In genomic region chr2:42777883-42778805, GRCh38 we compare ENCODE assay signal across 23 cellular contexts. TPM values are rescaled to one million over a fixed set of nuclear protein-coding genes. Genes with fewer than 3 reads are reported as not detected.
DNase-seq lines count a peak whose midpoint lies in the region; ATAC-seq and TF ChIP-seq lines count a peak whose summit lies in the region.
"Had no signal": no experiment of that assay in that cellular context is flagged by ENCODE, and none has a peak within 500 bp of the region (broad histone marks: within the 10 kb centered on the region; RNA-seq: fewer than 3 reads in every experiment).

No MANE protein-coding gene starts in this region.

- H3K9me3 ChIP-seq in IMR-90 (ENCODE audit: control insufficient read depth, insufficient read depth, low read length) (no peaks in the 10 kb centered on the region; the same call in none of the 2 replicates), endodermal cell (ENCODE audit: control insufficient read depth, low read length) (peaks cover 81% of the 10 kb centered on the region), neuronal stem cell (replicated peaks in 1 of 2; ENCODE audit: control insufficient read depth in 2 of 2, insufficient read depth in 1 of 2, low read depth in 1 of 2, low read length in 2 of 2) (peaks cover 2 to 12% of the 10 kb centered on the region in 2 donors), thyroid gland (no peaks in the 10 kb centered on the region)
- H3K9me3 ChIP-seq: prostate gland had no signal

- H4K8ac ChIP-seq in IMR-90 (ENCODE audit: low read depth in 2 of 2, low read length in 2 of 2): no peak overlapping the region
- H4K8ac ChIP-seq in neuronal stem cell (ENCODE audit: low read depth, low read length): no peak overlapping the region

- CTCF ChIA-PET in IMR-90 (lab: Yijun Ruan, JAX): no interaction called here

- TF ChIP-seq RAD21 in IMR-90 (IDR thresholded peaks at IDR 0.05; ENCODE audit: low read length): no peak

- H2BK20ac ChIP-seq in IMR-90 (ENCODE audit: low read depth, low read length): no peak overlapping the region

- BruUV-seq in IMR-90 (replicated peaks; lab: Mats Ljungman, UMichigan): no TSS peak

- no peak overlapping the region for H2AFZ ChIP-seq in IMR-90 (replicated peaks; ENCODE audit: low read length, poor library complexity)
- no peak overlapping the region for H2AFZ ChIP-seq in neuronal stem cell (ENCODE audit: low read length)

- no peak overlapping the region for H2BK120ac ChIP-seq in IMR-90 (ENCODE audit: low read depth, low read length)
- no peak overlapping the region for H2BK120ac ChIP-seq in neuronal stem cell (ENCODE audit: low read depth, low read length)

- no peaks in the 10 kb centered on the region for H3K9me1 ChIP-seq in IMR-90 (ENCODE audit: insufficient read depth, low read length)

- no peak for TF ChIP-seq POLR2A in IMR-90 (IDR thresholded peaks at IDR 0.05; ENCODE audit: low read depth, low read length)
- no peak for TF ChIP-seq POLR2A in thyroid gland (IDR thresholded peaks at IDR 0.05)

- no peak overlapping the region for H2AK9ac ChIP-seq in IMR-90 (replicated peaks; ENCODE audit: low read depth, low read length, poor library complexity)

- TF ChIP-seq CTCF in AG10803 (conservative IDR thresholded peaks at IDR 0.05; ENCODE audit: low read length) (no peak), IMR-90 (conservative IDR thresholded peaks at IDR 0.05; ENCODE audit: low read depth, low read length) (no peak), endodermal cell (conservative IDR thresholded peaks at IDR 0.05) (no peak), thyroid gland (IDR thresholded peaks at IDR 0.05) (no peak), GM10266 (IDR thresholded peaks at IDR 0.05; ENCODE audit: control insufficient read depth, insufficient read depth, low read depth, missing control alignments) (no peak)

- dilution Hi-C loops in IMR-90 (cut with HindIII; ENCODE audit: low sequenced_read_pairs, unreplicated experiment): no loop called here

- WGBS in IMR-90 (ENCODE audit: extremely low coverage in 2 of 2, insufficient read length in 1 of 2), 2 experiments: 68% methylated on average over 2 of the region's 3 CpGs; no CpG with 5 or more reads in 1 of the 2 experiments
- 93 to 95% methylated on average over 2 to 3 of the region's 3 CpGs for WGBS in endodermal cell (ENCODE audit: insufficient coverage in 1 of 2, insufficient read length in 1 of 2), 2 experiments
- no CpG with 5 or more reads among the region's 3 CpGs for WGBS in neuronal stem cell (ENCODE audit: extremely low coverage in 2 of 2, insufficient read length in 2 of 2, insufficient replicate concordance in 1 of 2), 2 donors
- 89 to 99% methylated on average over 3 of the region's 3 CpGs for WGBS in thyroid gland, 2 donors

- H2AK5ac ChIP-seq in IMR-90 (ENCODE audit: low read depth, low read length): no peak overlapping the region
- no peak overlapping the region for H2AK5ac ChIP-seq in neuronal stem cell (ENCODE audit: low read depth, low read length)

- H3K79me1 ChIP-seq in IMR-90 (ENCODE audit: low read depth in 1 of 2, low read length in 2 of 2): no peaks in the 10 kb centered on the region
- no peaks in the 10 kb centered on the region for H3K79me1 ChIP-seq in neuronal stem cell (ENCODE audit: low read depth, low read length)

- no peaks in the 10 kb centered on the region for H3K27me3 Mint-ChIP-seq in endodermal cell (ENCODE audit: insufficient read depth)
- H3K27me3 Mint-ChIP-seq: activated B cell treated with CpG ODN at 0.5 μM for 24 hours; activated CD4-positive, alpha-beta memory T cell treated with anti-CD3 and anti-CD28 coated beads for 36 hours had no signal

- H3K23ac ChIP-seq in IMR-90 (ENCODE audit: low read depth, low read length): no peak overlapping the region
- H3K23ac ChIP-seq in neuronal stem cell (ENCODE audit: low read depth, low read length, poor library complexity): no peak overlapping the region

- H3K36me3 ChIP-seq in IMR-90 (ENCODE audit: control insufficient read depth, insufficient read depth, low read length) (no peaks in the 10 kb centered on the region), endodermal cell (ENCODE audit: control insufficient read depth, insufficient read depth, low read length) (no peaks in the 10 kb centered on the region), neuronal stem cell (replicated peaks in 1 of 2; ENCODE audit: control insufficient read depth in 2 of 2, insufficient read depth in 2 of 2, low read length in 2 of 2) (no peaks in the 10 kb centered on the region), thyroid gland (no peaks in the 10 kb centered on the region)
- H3K36me3 ChIP-seq: prostate gland had no signal

- H3K4me3 ChIP-seq in AG10803 (ENCODE audit: low read length): no peak overlapping the region
- no peak overlapping the region for H3K4me3 ChIP-seq in IMR-90 (ENCODE audit: insufficient read depth, low read depth, low read length)
- peak overlapping the region; percentile 45 for H3K4me3 ChIP-seq in endodermal cell (ENCODE audit: low read length)
- H3K4me3 ChIP-seq in neuronal stem cell (ENCODE audit: low read length in 2 of 2): no peak overlapping the region
- no peak overlapping the region for H3K4me3 ChIP-seq in thyroid gland (replicated peaks in 1 of 3)
- H3K4me3 ChIP-seq: prostate gland, spleen had no signal

- H3K14ac ChIP-seq in IMR-90 (replicated peaks; ENCODE audit: low read depth, low read length) (no peak overlapping the region), neuronal stem cell (ENCODE audit: low read length) (no peak overlapping the region)

- H3K9me3 Mint-ChIP-seq in endodermal cell: peaks cover 84% of the 10 kb centered on the region

- H2BK5ac ChIP-seq in IMR-90 (ENCODE audit: low read depth, low read length, poor library complexity, severe bottlenecking): no peak overlapping the region
- H2BK5ac ChIP-seq in neuronal stem cell (ENCODE audit: low read length): no peak overlapping the region

- POLR2A ChIA-PET in IMR-90 (lab: Charles Lee; ENCODE audit: unreplicated experiment): no interaction called here

- H3K9ac ChIP-seq in IMR-90 (ENCODE audit: low read depth, low read length): no peak overlapping the region
- H3K9ac ChIP-seq in endodermal cell (ENCODE audit: extremely low read depth, low read length, poor library complexity, severe bottlenecking): no peak overlapping the region
- no peak overlapping the region for H3K9ac ChIP-seq in neuronal stem cell (ENCODE audit: low read depth, low read length, poor library complexity)

- no peak overlapping the region for H3K56ac ChIP-seq in IMR-90 (ENCODE audit: extremely low read depth, insufficient read depth, low read length)

- no peak overlapping the region for H2BK12ac ChIP-seq in neuronal stem cell (ENCODE audit: low read length)

- H3K27ac ChIP-seq in IMR-90 (ENCODE audit: insufficient read depth, low read length) (no peak overlapping the region), endodermal cell (ENCODE audit: low read depth, low read length) (no peak overlapping the region), neuronal stem cell (replicated peaks; ENCODE audit: low read length) (no peak overlapping the region), thyroid gland (no peak overlapping the region)
- H3K27ac ChIP-seq: foreskin keratinocyte, prostate gland, spleen had no signal

- peak; percentile 68 for ATAC-seq in IMR-90 (ENCODE audit: low read depth)
- ATAC-seq: foreskin keratinocyte, left cardiac atrium, T-helper 17 cell had no signal

- intact Hi-C loops in IMR-90 (cut with micrococcal nuclease): no loop called here
- intact Hi-C loops in thyroid gland (cut with DNase I): no loop called here

- in situ Hi-C loops in IMR-90 (cut with MboI; ENCODE audit: low sequenced_read_pairs): no loop called here

- H3K36me3 Mint-ChIP-seq in endodermal cell (ENCODE audit: low read depth): peaks cover 52% of the 10 kb centered on the region
- H3K36me3 Mint-ChIP-seq: activated CD4-positive, alpha-beta memory T cell treated with anti-CD3 and anti-CD28 coated beads for 36 hours had no signal

- no peak overlapping the region for H3K4me2 ChIP-seq in IMR-90 (ENCODE audit: low read depth, low read length)
- H3K4me2 ChIP-seq in neuronal stem cell (ENCODE audit: insufficient read depth, low read length, poor library complexity, severe bottlenecking): no peak overlapping the region

- no peak overlapping the region for H4K5ac ChIP-seq in IMR-90 (ENCODE audit: low read depth, low read length)

- H3K18ac ChIP-seq in IMR-90 (ENCODE audit: low read depth, low read length) (no peak overlapping the region), neuronal stem cell (ENCODE audit: low read length) (no peak overlapping the region)

- H4K20me1 ChIP-seq in IMR-90 (ENCODE audit: insufficient read depth, low read length): no peaks in the 10 kb centered on the region

- H3K4ac ChIP-seq in IMR-90 (ENCODE audit: low read depth, low read length) (no peak overlapping the region), neuronal stem cell (ENCODE audit: low read length) (no peak overlapping the region)

- H3K4me1 Mint-ChIP-seq in endodermal cell: peaks cover 6% of the 10 kb centered on the region

- no peak overlapping the region for H3K27ac Mint-ChIP-seq in endodermal cell
- H3K27ac Mint-ChIP-seq: activated B cell treated with CpG ODN at 0.5 μM for 24 hours; activated CD4-positive, alpha-beta memory T cell treated with anti-CD3 and anti-CD28 coated beads for 36 hours; activated naive CD4-positive, alpha-beta T cell treated with anti-CD3 and anti-CD28 coated beads for 36 hours; T-helper 17 cell had no signal

- H3K4me1 ChIP-seq in IMR-90 (ENCODE audit: control insufficient read depth, insufficient read depth, low read length): 0 out of 2 replicates have a peak, but pooled peaks cover 2% of the 10 kb centered on the region
- H3K4me1 ChIP-seq in endodermal cell (ENCODE audit: control insufficient read depth, insufficient read depth, low read length): no peaks in the 10 kb centered on the region
- H3K4me1 ChIP-seq in neuronal stem cell (ENCODE audit: control insufficient read depth in 2 of 2, insufficient read depth in 1 of 2, low read depth in 1 of 2, low read length in 2 of 2): no peaks in the 10 kb centered on the region
- H3K4me1 ChIP-seq in thyroid gland: peaks cover 0 to 3% of the 10 kb centered on the region in 2 donors
- H3K4me1 ChIP-seq: foreskin keratinocyte, prostate gland had no signal

- H2BK15ac ChIP-seq in IMR-90 (ENCODE audit: low read depth, low read length): no peak overlapping the region
- H2BK15ac ChIP-seq in neuronal stem cell (ENCODE audit: low read length): no peak overlapping the region

- H3K4me3 Mint-ChIP-seq in endodermal cell: no peak overlapping the region
- H3K4me3 Mint-ChIP-seq: activated B cell treated with CpG ODN at 0.5 μM for 24 hours; activated CD4-positive, alpha-beta memory T cell treated with anti-CD3 and anti-CD28 coated beads for 36 hours; activated naive CD4-positive, alpha-beta T cell treated with anti-CD3 and anti-CD28 coated beads for 36 hours; CD4-positive, CD25-positive, alpha-beta regulatory T cell; T-helper 17 cell had no signal

- H3K27me3 ChIP-seq in IMR-90 (ENCODE audit: control insufficient read depth, insufficient read depth, low read length) (peaks cover 5% of the 10 kb centered on the region), endodermal cell (ENCODE audit: control insufficient read depth, insufficient read depth, low read length, poor library complexity, severe bottlenecking) (no peaks in the 10 kb centered on the region), neuronal stem cell (ENCODE audit: control insufficient read depth in 3 of 3, insufficient read depth in 3 of 3, low read depth in 1 of 3, low read length in 3 of 3) (no peaks in the 10 kb centered on the region), thyroid gland (no peaks in the 10 kb centered on the region)
- H3K27me3 ChIP-seq: foreskin keratinocyte, spleen had no signal

- peak; percentile 54 for DNase-seq in AG10803 (ENCODE audit: low read depth)
- DNase-seq in IMR-90: peak; percentile 22
- DNase-seq in endodermal cell: no peak
- DNase-seq in myocyte (ENCODE audit: low read depth): peak; percentile 68
- no peak for DNase-seq in neuronal stem cell (ENCODE audit: low spot score)
- DNase-seq in thyroid gland: no peak
- no peak for DNase-seq in GM10266 (ENCODE audit: extremely low spot score)
- DNase-seq in NCI-H1436 treated with DMSO at 0.1 percent for 48 hours (lab: John Stamatoyannopoulos, UW): no peak
- DNase-seq: activated B cell treated with CpG ODN at 0.5 μM for 24 hours; activated naive CD4-positive, alpha-beta T cell treated with anti-CD3 and anti-CD28 coated beads for 36 hours; activated T-cell treated with anti-CD3 and anti-CD28 coated beads, Interleukin-2, amount 50 U/mL, for 1 hour; CD4-positive, CD25-positive, alpha-beta regulatory T cell; Kasumi-1; left cardiac atrium; NCI-H1436; SIG-M5; spleen; stimulated activated CD4-positive, alpha-beta T cell treated with anti-CD3 and anti-CD28 coated beads, Interleukin-4, amount 100 ng/mL, for 4 hours; T-helper 17 cell had no signal

- no peak overlapping the region for H4K91ac ChIP-seq in IMR-90 (ENCODE audit: insufficient read depth, low read depth, low read length)
- no peak overlapping the region for H4K91ac ChIP-seq in neuronal stem cell (ENCODE audit: low read depth, low read length, poor library complexity)

RNA-seq across cellular contexts. Expression of gene OXER1, which starts 14.2 kb away (rescaled TPM):
- not detected in 2 replicates for total RNA-seq in IMR-90 (2012; rRNA removed)
- polyA plus RNA-seq in IMR-90 (2012; rRNA removed): not detected in 2 replicates
- not detected in 2 replicates for polyA plus RNA-seq in IMR-90 (2012; cell fraction: cytosol; rRNA removed)
- polyA plus RNA-seq in IMR-90 (2012; cell fraction: nucleus; rRNA removed; ENCODE audit: low replicate concordance): 0.03 and 0.08 TPM in 2 replicates
- 1 to 10 TPM; 3.5 to 6.5 TPM for total RNA-seq in endodermal cell
- 2.4 TPM for polyA plus RNA-seq in endodermal cell (2013, experiment 1 of 2)
- 2.1 TPM for polyA plus RNA-seq in endodermal cell (2013, experiment 2 of 2)
- 0.32 and 1.0 TPM in 2 replicates for total RNA-seq in myocyte
- 0.69 TPM for polyA plus RNA-seq in myocyte (2012)
- 1.2 TPM for polyA plus RNA-seq in neuronal stem cell (2013, experiment 1 of 2)
- 0.97 TPM for polyA plus RNA-seq in neuronal stem cell (2013, experiment 2 of 2)
- 1 to 10 TPM in 1 of 4 donors, under 1 TPM in 2, not detected in 1; 0.78 to 1.3 (median 0.98) TPM for total RNA-seq in thyroid gland
- total RNA-seq: activated CD4-positive, alpha-beta memory T cell treated with anti-CD3 and anti-CD28 coated beads for 36 hours; CD4-positive, CD25-positive, alpha-beta regulatory T cell had no signal
- polyA plus RNA-seq: neural cell had no signal

RNA-seq across cellular contexts. Expression of gene HAAO, which starts 14.2 kb away (rescaled TPM):
- total RNA-seq in IMR-90 (2012; rRNA removed) (0.18 TPM in 1 of 2 replicates, not detected in the other), endodermal cell (10 to 100 TPM; 13.4 to 24.2 TPM), myocyte (not detected in 2 replicates), thyroid gland (1 to 10 TPM; 2.2 to 6.8 (median 3.9) TPM)
- 0.05 and 0.09 TPM in 2 replicates for polyA plus RNA-seq in IMR-90 (2012; rRNA removed)
- 0.10 TPM in 1 of 2 replicates, not detected in the other for polyA plus RNA-seq in IMR-90 (2012; cell fraction: cytosol; rRNA removed)
- 0.18 and 0.31 TPM in 2 replicates for polyA plus RNA-seq in IMR-90 (2012; cell fraction: nucleus; rRNA removed; ENCODE audit: low replicate concordance)
- polyA plus RNA-seq in endodermal cell (2013, experiment 1 of 2): 6.8 TPM
- polyA plus RNA-seq in endodermal cell (2013, experiment 2 of 2): 7.2 TPM
- polyA plus RNA-seq in myocyte (2012): 0.19 TPM
- 2.1 TPM for polyA plus RNA-seq in neuronal stem cell (2013, experiment 1 of 2)
- polyA plus RNA-seq in neuronal stem cell (2013, experiment 2 of 2): 2.5 TPM
- total RNA-seq: CD4-positive, CD25-positive, alpha-beta regulatory T cell had no signal
- polyA plus RNA-seq: neural cell had no signal

Comparison
In these comparisons a context has a peak if more than half of its experiments do, and no peak if none do; other contexts are left out.
1. DNase-seq: peak in AG10803 (single experiment), IMR-90 (single experiment) and myocyte (single experiment); none in endodermal cell (single experiment), neuronal stem cell (single experiment), thyroid gland (0 of 2), GM10266 (single experiment) and NCI-H1436 treated with DMSO at 0.1 percent for 48 hours (single experiment).